Comparison of ENCODE assay signal across 8 cellular contexts in genomic region chr1:1692324-1692713, GRCh38. TPM values are rescaled to one million over a fixed set of nuclear protein-coding genes. Genes with fewer than 3 reads are reported as not detected.
DNase-seq lines count a peak whose midpoint lies in the region; ATAC-seq and TF ChIP-seq lines count a peak whose summit lies in the region.
"Not testable (repeated sequence)": the region's sequence is repeated elsewhere in the genome, so short reads cannot be mapped to it uniquely, and the experiment has no call there.

No MANE protein-coding gene starts in this region.

- H3K36me3 Mint-ChIP-seq in activated naive CD4-positive, alpha-beta T cell treated with anti-CD3 and anti-CD28 coated beads, Interleukin-2, amount 50 U/mL, for 72 hours = not testable (repeated sequence)

- H3K9ac ChIP-seq in neural cell (ENCODE audit: low read length) = peak overlapping the region; percentile 66

- ATAC-seq in HG02759 (IDR thresholded peaks at IDR 0.05; ENCODE audit: unreplicated experiment) = peak; percentile 40
- ATAC-seq in activated naive CD4-positive, alpha-beta T cell treated with anti-CD3 and anti-CD28 coated beads, Interleukin-2, amount 50 U/mL, for 72 hours = peak; percentile 65 to 67
- ATAC-seq in gastroesophageal sphincter = peak; percentile 58

- not testable (repeated sequence) for H3K9me3 ChIP-seq in gastroesophageal sphincter; neural cell (ENCODE audit: low read length)

- not testable (repeated sequence) for H3K9me2 ChIP-seq in neural cell (ENCODE audit: insufficient read depth, low read length)

- not testable (repeated sequence) for H2AFZ ChIP-seq in neural cell (ENCODE audit: low read depth, low read length)

- H4K20me1 ChIP-seq in neural cell (ENCODE audit: insufficient read depth) = not testable (repeated sequence)

- H3F3A ChIP-seq in neural cell (ENCODE audit: insufficient read depth, low read length, poor library complexity, severe bottlenecking) = not testable (repeated sequence)

- not testable (repeated sequence) for H3K9me3 Mint-ChIP-seq in activated naive CD4-positive, alpha-beta T cell treated with anti-CD3 and anti-CD28 coated beads, Interleukin-2, amount 50 U/mL, for 72 hours

- not testable (repeated sequence) for H3K4me2 ChIP-seq in neural cell (ENCODE audit: low read length)

- H3K27me3 ChIP-seq in gastroesophageal sphincter; neural cell (ENCODE audit: insufficient read depth, low read depth, low read length): not testable (repeated sequence)

- TF ChIP-seq CTCF in gastroesophageal sphincter (IDR thresholded peaks at IDR 0.05); neural cell (IDR thresholded peaks at IDR 0.05; ENCODE audit: poor library complexity, severe bottlenecking): not testable (repeated sequence)

- peaks cover 0 to 20% (median 0%) of the 10 kb centered on the region in 3 donors for H3K4me1 ChIP-seq in gastroesophageal sphincter

- WGBS in gastroesophageal sphincter (ENCODE audit: low coverage in 1 of 2), 2 donors = no CpG with 5 or more reads among the region's 45 CpGs

- not testable (repeated sequence) for TF ChIP-seq RAD21 in neural cell (conservative IDR thresholded peaks at IDR 0.05)

- not testable (repeated sequence) for H3K36me3 ChIP-seq in gastroesophageal sphincter; neural cell (ENCODE audit: insufficient read depth, low read length)

- peak in 1 of 2 donors; percentile 22 for TF ChIP-seq POLR2A in gastroesophageal sphincter (IDR thresholded peaks at IDR 0.05)

- H3K4me3 ChIP-seq in gastroesophageal sphincter = peak overlapping the region; percentile 52 to 60
- peak overlapping the region; percentile 57 for H3K4me3 ChIP-seq in neural cell (ENCODE audit: low read length)

- H3K79me2 ChIP-seq in neural cell (replicated peaks; ENCODE audit: insufficient read depth, low read length) = not testable (repeated sequence)

- DNase-seq in DMS79 (lab: John Stamatoyannopoulos, UW) (peak; percentile 46), NCI-H128 (lab: John Stamatoyannopoulos, UW; ENCODE audit: unreplicated experiment) (peak; percentile 74), T follicular helper cell (ENCODE audit: low read depth) (peak; percentile 82)
- peak in 1 of 2 donors; percentile 79 for DNase-seq in activated naive CD4-positive, alpha-beta T cell treated with anti-CD3 and anti-CD28 coated beads, Interleukin-2, amount 50 U/mL, for 72 hours (ENCODE audit: low spot score in 2 of 2)
- DNase-seq in stimulated activated CD8-positive, alpha-beta memory T cell treated with anti-CD3 and anti-CD28 coated beads, Interleukin-7, amount 100 ng/mL, for 4 hours (ENCODE audit: low read depth in 2 of 2) = peak; percentile 42 to 82

- not testable (repeated sequence) for TF ChIP-seq EP300 in gastroesophageal sphincter (IDR thresholded peaks at IDR 0.05); neural cell (conservative IDR thresholded peaks at IDR 0.05; ENCODE audit: poor library complexity, severe bottlenecking)

- peak overlapping the region in 1 of 2 donors; percentile 87 for H3K27ac Mint-ChIP-seq in activated naive CD4-positive, alpha-beta T cell treated with anti-CD3 and anti-CD28 coated beads, Interleukin-2, amount 50 U/mL, for 72 hours

- H3K27ac ChIP-seq in gastroesophageal sphincter (peak overlapping the region; percentile 62 to 91 (median 88)), neural cell (ENCODE audit: low read length) (peak overlapping the region; percentile 74)

TF ChIP-seq in neural cell, 6 proteins besides CTCF, POLR2A, EP300 and RAD21:
- peak; percentile 6 for TF ChIP-seq REST (IDR thresholded peaks at IDR 0.05; ENCODE audit: borderline replicate concordance)
TF ChIP-seq in neural cell: peak in this region for 1; not testable (repeated sequence) for 5.

RNA-seq across cellular contexts. Expression of gene SLC35E2B, which starts 0.3 kb away (rescaled TPM):
- total RNA-seq in activated naive CD4-positive, alpha-beta T cell treated with anti-CD3 and anti-CD28 coated beads, Interleukin-2, amount 50 U/mL, for 72 hours = 10 to 100 TPM; 19.0 to 48.5 TPM
- total RNA-seq in gastroesophageal sphincter = 10 to 100 TPM; 18.7 to 56.9 (median 37.9) TPM
- polyA plus RNA-seq in neural cell = 93.2 and 112 TPM in 2 replicates
- polyA minus RNA-seq in neural cell = 155 TPM in 2 replicates

RNA-seq across cellular contexts. Expression of gene CDK11A, which starts 31.8 kb away (rescaled TPM):
- total RNA-seq in activated naive CD4-positive, alpha-beta T cell treated with anti-CD3 and anti-CD28 coated beads, Interleukin-2, amount 50 U/mL, for 72 hours = 100 to 1,000 TPM in 1 of 2 donors, 10 to 100 TPM in 1; 63.0 to 108 TPM
- total RNA-seq in gastroesophageal sphincter = 10 to 100 TPM; 10.8 to 53.4 (median 23.8) TPM
- 19.3 and 20.2 TPM in 2 replicates for polyA plus RNA-seq in neural cell
- polyA minus RNA-seq in neural cell = 24.1 and 28.5 TPM in 2 replicates

RNA-seq across cellular contexts. Expression of gene CDK11B, which starts 33.5 kb away (rescaled TPM):
- 10 to 100 TPM; 32.7 to 41.0 TPM for total RNA-seq in activated naive CD4-positive, alpha-beta T cell treated with anti-CD3 and anti-CD28 coated beads, Interleukin-2, amount 50 U/mL, for 72 hours
- total RNA-seq in gastroesophageal sphincter = 10 to 100 TPM; 19.2 to 59.3 (median 25.4) TPM
- polyA plus RNA-seq in neural cell = 9.6 and 13.7 TPM in 2 replicates
- polyA minus RNA-seq in neural cell = 9.5 and 11.6 TPM in 2 replicates
